1 cellular context compared by ENCODE assay signal in the genomic region with DNA sequence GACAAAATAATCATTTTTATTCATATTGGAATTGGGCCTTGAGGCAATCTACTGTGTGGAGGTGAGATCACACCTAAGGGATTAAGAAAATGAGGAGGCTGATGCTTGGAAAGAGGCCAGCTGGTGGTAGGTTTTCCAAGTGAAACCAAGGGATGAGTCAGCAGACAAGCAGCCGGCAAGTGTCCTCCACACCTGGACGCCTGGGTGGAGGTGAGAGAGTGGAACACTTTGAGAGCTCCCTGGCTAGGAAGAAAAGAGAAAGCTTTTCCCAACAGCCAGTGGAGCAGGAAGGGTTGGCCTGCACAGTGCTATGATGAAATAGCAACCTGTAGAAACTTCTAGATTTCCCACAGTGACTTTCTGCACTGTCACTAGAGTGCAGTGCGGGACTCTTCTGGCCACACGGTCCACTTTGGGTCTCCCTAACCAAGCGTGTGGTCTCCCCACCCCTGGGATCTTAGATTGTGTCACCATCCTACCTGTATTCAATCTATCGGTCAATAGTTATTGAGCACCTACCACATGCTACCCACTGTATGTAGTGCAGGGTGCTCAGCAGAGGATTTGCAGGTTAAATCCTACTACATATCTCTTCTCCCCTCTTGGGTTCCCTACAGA.
TF ChIP-seq lines count a peak whose summit lies in the region.

No MANE protein-coding gene starts in this region.

TF ChIP-seq in HCT116, 20 proteins besides CTCF, POLR2A, EP300 and RAD21:
- TF ChIP-seq ELF1 (IDR thresholded peaks at IDR 0.05; ENCODE audit: borderline replicate concordance, low read depth) (no peak), CBX3 (IDR thresholded peaks at IDR 0.05; ENCODE audit: low read depth) (peak; percentile 93), SP1 (IDR thresholded peaks at IDR 0.05; ENCODE audit: low read depth) (peak; percentile 69), POLR2AphosphoS5 (IDR thresholded peaks at IDR 0.05; ENCODE audit: low read depth, low read length) (peak; percentile 53; the same call in 1 of the 2 replicates), EZH2phosphoT487 (IDR thresholded peaks at IDR 0.05; ENCODE audit: borderline replicate concordance) (no peak), EGR1 (IDR thresholded peaks at IDR 0.05; ENCODE audit: low read depth) (peak; percentile 59), FOSL1 (IDR thresholded peaks at IDR 0.05; ENCODE audit: low read depth) (peak; percentile 83), YY1 (IDR thresholded peaks at IDR 0.05; ENCODE audit: extremely low read depth, insufficient replicate concordance, low read depth, low read length) (no peak), ZNF274 (IDR thresholded peaks at IDR 0.05; ENCODE audit: low read depth, low read length) (no peak), SIN3A (IDR thresholded peaks at IDR 0.05; ENCODE audit: low read depth) (0 out of 2 replicates have a peak, but pooled peaks have one; percentile 41), ZFX (IDR thresholded peaks at IDR 0.05) (no peak), CEBPB (IDR thresholded peaks at IDR 0.05; ENCODE audit: low read depth) (peak; percentile 76), SRF (IDR thresholded peaks at IDR 0.05; ENCODE audit: low read depth) (peak; percentile 27; the same call in 1 of the 2 replicates), EZH2 (IDR thresholded peaks at IDR 0.05) (no peak), JUND (IDR thresholded peaks at IDR 0.05) (peak; percentile 80), TCF7L2 (IDR thresholded peaks at IDR 0.05; ENCODE audit: borderline replicate concordance, extremely low read depth, insufficient read depth, insufficient read length) (no peak)
- TF ChIP-seq, protein P1, sequence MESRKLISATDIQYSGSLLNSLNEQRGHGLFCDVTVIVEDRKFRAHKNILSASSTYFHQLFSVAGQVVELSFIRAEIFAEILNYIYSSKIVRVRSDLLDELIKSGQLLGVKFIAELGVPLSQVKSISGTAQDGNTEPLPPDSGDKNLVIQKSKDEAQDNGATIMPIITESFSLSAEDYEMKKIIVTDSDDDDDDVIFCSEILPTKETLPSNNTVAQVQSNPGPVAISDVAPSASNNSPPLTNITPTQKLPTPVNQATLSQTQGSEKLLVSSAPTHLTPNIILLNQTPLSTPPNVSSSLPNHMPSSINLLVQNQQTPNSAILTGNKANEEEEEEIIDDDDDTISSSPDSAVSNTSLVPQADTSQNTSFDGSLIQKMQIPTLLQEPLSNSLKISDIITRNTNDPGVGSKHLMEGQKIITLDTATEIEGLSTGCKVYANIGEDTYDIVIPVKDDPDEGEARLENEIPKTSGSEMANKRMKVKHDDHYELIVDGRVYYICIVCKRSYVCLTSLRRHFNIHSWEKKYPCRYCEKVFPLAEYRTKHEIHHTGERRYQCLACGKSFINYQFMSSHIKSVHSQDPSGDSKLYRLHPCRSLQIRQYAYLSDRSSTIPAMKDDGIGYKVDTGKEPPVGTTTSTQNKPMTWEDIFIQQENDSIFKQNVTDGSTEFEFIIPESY (IDR thresholded peaks at IDR 0.05; ENCODE audit: extremely low read depth, insufficient replicate concordance, low read length) = no peak
- TF ChIP-seq, protein P2, sequence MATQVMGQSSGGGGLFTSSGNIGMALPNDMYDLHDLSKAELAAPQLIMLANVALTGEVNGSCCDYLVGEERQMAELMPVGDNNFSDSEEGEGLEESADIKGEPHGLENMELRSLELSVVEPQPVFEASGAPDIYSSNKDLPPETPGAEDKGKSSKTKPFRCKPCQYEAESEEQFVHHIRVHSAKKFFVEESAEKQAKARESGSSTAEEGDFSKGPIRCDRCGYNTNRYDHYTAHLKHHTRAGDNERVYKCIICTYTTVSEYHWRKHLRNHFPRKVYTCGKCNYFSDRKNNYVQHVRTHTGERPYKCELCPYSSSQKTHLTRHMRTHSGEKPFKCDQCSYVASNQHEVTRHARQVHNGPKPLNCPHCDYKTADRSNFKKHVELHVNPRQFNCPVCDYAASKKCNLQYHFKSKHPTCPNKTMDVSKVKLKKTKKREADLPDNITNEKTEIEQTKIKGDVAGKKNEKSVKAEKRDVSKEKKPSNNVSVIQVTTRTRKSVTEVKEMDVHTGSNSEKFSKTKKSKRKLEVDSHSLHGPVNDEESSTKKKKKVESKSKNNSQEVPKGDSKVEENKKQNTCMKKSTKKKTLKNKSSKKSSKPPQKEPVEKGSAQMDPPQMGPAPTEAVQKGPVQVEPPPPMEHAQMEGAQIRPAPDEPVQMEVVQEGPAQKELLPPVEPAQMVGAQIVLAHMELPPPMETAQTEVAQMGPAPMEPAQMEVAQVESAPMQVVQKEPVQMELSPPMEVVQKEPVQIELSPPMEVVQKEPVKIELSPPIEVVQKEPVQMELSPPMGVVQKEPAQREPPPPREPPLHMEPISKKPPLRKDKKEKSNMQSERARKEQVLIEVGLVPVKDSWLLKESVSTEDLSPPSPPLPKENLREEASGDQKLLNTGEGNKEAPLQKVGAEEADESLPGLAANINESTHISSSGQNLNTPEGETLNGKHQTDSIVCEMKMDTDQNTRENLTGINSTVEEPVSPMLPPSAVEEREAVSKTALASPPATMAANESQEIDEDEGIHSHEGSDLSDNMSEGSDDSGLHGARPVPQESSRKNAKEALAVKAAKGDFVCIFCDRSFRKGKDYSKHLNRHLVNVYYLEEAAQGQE (IDR thresholded peaks at IDR 0.05; ENCODE audit: low read depth) = no peak
- TF ChIP-seq, protein P3, sequence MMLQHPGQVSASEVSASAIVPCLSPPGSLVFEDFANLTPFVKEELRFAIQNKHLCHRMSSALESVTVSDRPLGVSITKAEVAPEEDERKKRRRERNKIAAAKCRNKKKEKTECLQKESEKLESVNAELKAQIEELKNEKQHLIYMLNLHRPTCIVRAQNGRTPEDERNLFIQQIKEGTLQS (IDR thresholded peaks at IDR 0.05) = no peak
- TF ChIP-seq, protein P4, sequence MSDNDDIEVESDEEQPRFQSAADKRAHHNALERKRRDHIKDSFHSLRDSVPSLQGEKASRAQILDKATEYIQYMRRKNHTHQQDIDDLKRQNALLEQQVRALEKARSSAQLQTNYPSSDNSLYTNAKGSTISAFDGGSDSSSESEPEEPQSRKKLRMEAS (IDR thresholded peaks at IDR 0.05) = peak; percentile 74
